8 cellular contexts compared by ENCODE assay signal in the genomic region with DNA sequence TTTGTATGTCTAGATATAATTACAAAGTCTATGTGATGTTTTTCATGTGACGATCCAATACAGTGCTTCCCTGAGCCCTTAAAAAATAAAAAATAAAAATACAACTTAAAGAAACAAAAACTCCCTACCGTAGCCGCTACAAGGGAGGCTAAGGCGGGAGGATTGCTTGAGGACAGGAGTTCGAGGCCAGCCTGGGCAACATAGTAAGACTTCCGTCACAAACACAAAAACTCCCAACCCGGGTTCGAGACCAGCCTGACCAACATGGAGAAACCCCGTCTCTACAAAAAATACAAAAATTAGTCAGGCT. TPM values are rescaled to one million over a fixed set of nuclear protein-coding genes. Genes with fewer than 3 reads are reported as not detected.
DNase-seq lines count a peak whose midpoint lies in the region; TF ChIP-seq lines count a peak whose summit lies in the region.

No MANE protein-coding gene starts in this region.

- H3K36me3 ChIP-seq in iPS DF 6.9 (ENCODE audit: control insufficient read depth, insufficient read depth, low read length), result no peaks in the 10 kb centered on the region
- H3K36me3 ChIP-seq in smooth muscle cell (ENCODE audit: low read depth), result no peaks in the 10 kb centered on the region

- H3K9me3 Mint-ChIP-seq in activated CD4-positive, alpha-beta memory T cell treated with anti-CD3 and anti-CD28 coated beads for 36 hours, result no peaks in the 10 kb centered on the region

- H3K27ac ChIP-seq in iPS DF 6.9 (ENCODE audit: low read length), result no peak overlapping the region
- no peak overlapping the region for H3K27ac ChIP-seq in smooth muscle cell (ENCODE audit: low read depth)

- peak overlapping the region; percentile 88 for H3K4me3 Mint-ChIP-seq in activated CD4-positive, alpha-beta memory T cell treated with anti-CD3 and anti-CD28 coated beads for 36 hours

- WGBS in iPS DF 6.9 (ENCODE audit: insufficient coverage, insufficient read length), result no CpG with 5 or more reads among the region's 9 CpGs
- 77% methylated on average over 9 of the region's 9 CpGs for WGBS in smooth muscle cell (ENCODE audit: low lambda C conversion rate)

- peaks cover 1% of the 10 kb centered on the region for H3K36me3 Mint-ChIP-seq in activated CD4-positive, alpha-beta memory T cell treated with anti-CD3 and anti-CD28 coated beads for 36 hours

- peaks cover 17% of the 10 kb centered on the region for H3K4me1 Mint-ChIP-seq in activated CD4-positive, alpha-beta memory T cell treated with anti-CD3 and anti-CD28 coated beads for 36 hours (ENCODE audit: low read depth)

- H3K27me3 ChIP-seq in iPS DF 6.9 (ENCODE audit: control insufficient read depth, insufficient read depth, low read length) (no peaks in the 10 kb centered on the region), smooth muscle cell (ENCODE audit: low read depth) (no peaks in the 10 kb centered on the region)

- TF ChIP-seq CTCF in HFF-Myc (IDR thresholded peaks at IDR 0.05; ENCODE audit: low read depth, low read length, missing control alignments), result no peak
- no peak for TF ChIP-seq CTCF in smooth muscle cell (IDR thresholded peaks at IDR 0.05; ENCODE audit: borderline replicate concordance, insufficient read depth, poor library complexity, severe bottlenecking)

- H2AFZ ChIP-seq in smooth muscle cell (ENCODE audit: low read depth), result peak overlapping the region; percentile 93

- H3K27ac Mint-ChIP-seq in activated CD4-positive, alpha-beta memory T cell treated with anti-CD3 and anti-CD28 coated beads for 36 hours, result peak overlapping the region; percentile 70

- H3K9me3 ChIP-seq in iPS DF 6.9 (ENCODE audit: control insufficient read depth, insufficient read depth, low read length), result no peaks in the 10 kb centered on the region
- H3K9me3 ChIP-seq in smooth muscle cell (replicated peaks; ENCODE audit: low read depth), result no peaks in the 10 kb centered on the region

- H3K9ac ChIP-seq in smooth muscle cell (ENCODE audit: low read depth), result no peak overlapping the region

- no peak for DNase-seq in HFF-Myc (ENCODE audit: extremely low read depth, low read depth)
- no peak for DNase-seq in activated CD4-positive, alpha-beta memory T cell treated with anti-CD3 and anti-CD28 coated beads for 36 hours
- DNase-seq in iPS DF 6.9 (ENCODE audit: low read depth, low spot score), result no peak
- DNase-seq in smooth muscle cell (lab: John Stamatoyannopoulos, UW; ENCODE audit: unreplicated experiment), result no peak
- no peak for DNase-seq in DMS 273 treated with DMSO at 0.1 percent for 48 hours (lab: John Stamatoyannopoulos, UW)
- DNase-seq in retina, result no peak
- DNase-seq in NCI-H2196 (lab: John Stamatoyannopoulos, UW; ENCODE audit: unreplicated experiment), result no peak
- DNase-seq in NOMO-1 treated with dmso at 0.1 percent for 144 hours (lab: John Stamatoyannopoulos, UW; ENCODE audit: unreplicated experiment), result no peak

- intact Hi-C loops in activated CD4-positive, alpha-beta memory T cell treated with anti-CD3 and anti-CD28 coated beads for 36 hours (cut with micrococcal nuclease), result loop anchor here (1.0 to 2.0 kb wide), 5 partner anchors 39 to 507 kb away; a partner anchor contains a TSS

- no peaks in the 10 kb centered on the region for H3F3A ChIP-seq in smooth muscle cell (ENCODE audit: low read depth)

- no peaks in the 10 kb centered on the region for H3K79me2 ChIP-seq in smooth muscle cell (ENCODE audit: low read depth)

- no peaks in the 10 kb centered on the region for H4K20me1 ChIP-seq in smooth muscle cell (ENCODE audit: low read depth)

- H3K4me1 ChIP-seq in iPS DF 6.9 (ENCODE audit: control insufficient read depth, insufficient read depth, low read length) (peaks cover 5% of the 10 kb centered on the region; the same call in 1 of the 2 replicates), smooth muscle cell (ENCODE audit: low read depth) (peaks cover 8% of the 10 kb centered on the region)

- POLR2A ChIA-PET in activated CD4-positive, alpha-beta memory T cell treated with anti-CD3 and anti-CD28 coated beads for 36 hours (lab: Charles Lee), result interaction anchor here (1.0 to 2.0 kb wide), 3 partner anchors 17 to 380 kb away, joined by 3 to 8 read pairs (median 4); a partner anchor contains a TSS

- H3K4me2 ChIP-seq in smooth muscle cell, result peak overlapping the region; percentile 88

- CTCF ChIA-PET in activated CD4-positive, alpha-beta memory T cell treated with anti-CD3 and anti-CD28 coated beads for 36 hours (lab: Charles Lee), result interaction anchor here (1.4 to 2.0 kb wide), 5 partner anchors 33 to 409 kb away, joined by 3 to 6 read pairs (median 4); a partner anchor contains a TSS

- H3K4me3 ChIP-seq in HFF-Myc (replicated peaks; ENCODE audit: low read depth, low read length) (peak overlapping the region; percentile 85), iPS DF 6.9 (ENCODE audit: low read length) (peak overlapping the region; percentile 20; the same call in 1 of the 2 replicates), smooth muscle cell (peak overlapping the region; percentile 78)

- H3K27me3 Mint-ChIP-seq in activated CD4-positive, alpha-beta memory T cell treated with anti-CD3 and anti-CD28 coated beads for 36 hours, result no peaks in the 10 kb centered on the region

RNA-seq across cellular contexts. Expression of a gene that starts 0.7 kb away (rescaled TPM):
- total RNA-seq in activated CD4-positive, alpha-beta memory T cell treated with anti-CD3 and anti-CD28 coated beads for 36 hours, result 10 to 100 TPM; 96.2 to 99.2 TPM
- total RNA-seq in smooth muscle cell, result 15.4 and 22.1 TPM in 2 replicates
- 18.6 and 20.1 TPM in 2 replicates for polyA plus RNA-seq in smooth muscle cell

RNA-seq across cellular contexts. Expression of a gene that starts 45.0 kb away (rescaled TPM):
- 10 to 100 TPM; 84.2 to 89.9 TPM for total RNA-seq in activated CD4-positive, alpha-beta memory T cell treated with anti-CD3 and anti-CD28 coated beads for 36 hours
- 172 and 224 TPM in 2 replicates for total RNA-seq in smooth muscle cell
- polyA plus RNA-seq in smooth muscle cell, result 133 and 162 TPM in 2 replicates

Comparison
In these comparisons a context has a peak if more than half of its experiments do, and no peak if none do; other contexts are left out.
1. H3K4me3 ChIP-seq: peak in every context shown above with its lines; median percentile 85 in HFF-Myc; 78 in smooth muscle cell; 20 in iPS DF 6.9.